In genomic region chr13:30766957-30767603, GRCh38 we compare ENCODE assay signal across 14 cellular contexts. TPM values are rescaled to one million over a fixed set of nuclear protein-coding genes. Genes with fewer than 3 reads are reported as not detected.
DNase-seq lines count a peak whose midpoint lies in the region; ATAC-seq and TF ChIP-seq lines count a peak whose summit lies in the region.
"Had no signal": no experiment of that assay in that cellular context is flagged by ENCODE, and none has a peak within 500 bp of the region (broad histone marks: within the 10 kb centered on the region; RNA-seq: fewer than 3 reads in every experiment).

No MANE protein-coding gene starts in this region.

- 84% methylated on average over 5 of the region's 5 CpGs for WGBS in smooth muscle cell (ENCODE audit: low lambda C conversion rate)
- WGBS in aorta, 2 donors, result 70 to 91% methylated on average over 5 of the region's 5 CpGs

- no peak overlapping the region for H2AFZ ChIP-seq in smooth muscle cell (ENCODE audit: low read depth)

- peak; percentile 75 for ATAC-seq in HG03442 (IDR thresholded peaks at IDR 0.05; ENCODE audit: unreplicated experiment)
- ATAC-seq in aorta (ENCODE audit: low FRiP score), result no peak

- peak; percentile 8 for DNase-seq in stimulated activated CD4-positive, alpha-beta T cell treated with anti-CD3 and anti-CD28 coated beads, Interleukin-4, amount 100 ng/mL, for 24 hours
- DNase-seq in stimulated activated CD4-positive, alpha-beta T cell treated with anti-CD3 and anti-CD28 coated beads, Interleukin-4, amount 100 ng/mL, for 4 hours, result no peak
- DNase-seq in astrocyte of the cerebellum (ENCODE audit: low read depth) (peak; percentile 36), NCI-H748 (lab: John Stamatoyannopoulos, UW; ENCODE audit: unreplicated experiment) (no peak), smooth muscle cell (lab: John Stamatoyannopoulos, UW; ENCODE audit: unreplicated experiment) (no peak), aorta (no peak), NCI-H1105 treated with DMSO at 0.1 percent for 48 hours (lab: John Stamatoyannopoulos, UW) (no peak)
- DNase-seq: AML-193; foreskin fibroblast; mesenchymal stem cell; SHP77 treated with DMSO at 0.1 percent for 48 hours; stimulated activated naive CD4-positive, alpha-beta T cell treated with Interleukin-2 at 50 U/mL for 16 hours had no signal

- H3K4me3 ChIP-seq in astrocyte of the cerebellum (ENCODE audit: low read depth, low read length) (no peak overlapping the region), smooth muscle cell (no peak overlapping the region), aorta (ENCODE audit: low read length in 2 of 2) (no peak overlapping the region)
- H3K4me3 ChIP-seq: skin epidermis had no signal

- H3K79me2 ChIP-seq in smooth muscle cell (ENCODE audit: low read depth), result no peaks in the 10 kb centered on the region

- intact Hi-C loops in aorta (cut with DNase I), result no loop called here

- no peak overlapping the region for H3K27ac ChIP-seq in smooth muscle cell (ENCODE audit: low read depth)
- H3K27ac ChIP-seq in aorta (ENCODE audit: low read depth in 1 of 2, low read length in 2 of 2), result no peak overlapping the region
- H3K27ac ChIP-seq: skin epidermis had no signal

- TF ChIP-seq CTCF in astrocyte of the cerebellum (IDR thresholded peaks at IDR 0.05; ENCODE audit: low read depth, low read length, missing control alignments) (no peak), smooth muscle cell (IDR thresholded peaks at IDR 0.05; ENCODE audit: borderline replicate concordance, insufficient read depth, poor library complexity, severe bottlenecking) (no peak)

- H3K9ac ChIP-seq in smooth muscle cell (ENCODE audit: low read depth), result no peak overlapping the region

- H3K4me2 ChIP-seq in smooth muscle cell, result no peak overlapping the region

- no peaks in the 10 kb centered on the region for H3K36me3 ChIP-seq in smooth muscle cell (ENCODE audit: low read depth)
- no peaks in the 10 kb centered on the region for H3K36me3 ChIP-seq in aorta (ENCODE audit: control insufficient read depth in 1 of 2, insufficient read depth in 2 of 2, low read length in 1 of 2)

- H3K27me3 ChIP-seq in smooth muscle cell (ENCODE audit: low read depth) (no peaks in the 10 kb centered on the region), aorta (ENCODE audit: control insufficient read depth in 1 of 2, insufficient read depth in 2 of 2, low read length in 1 of 2) (no peaks in the 10 kb centered on the region)

- H3F3A ChIP-seq in smooth muscle cell (ENCODE audit: low read depth), result peaks cover 7% of the 10 kb centered on the region

- in situ Hi-C loops in astrocyte of the cerebellum (cut with HindIII; ENCODE audit: low sequenced_read_pairs), result no loop called here

- H4K20me1 ChIP-seq in smooth muscle cell (ENCODE audit: low read depth), result no peaks in the 10 kb centered on the region

- H3K9me3 ChIP-seq in smooth muscle cell (replicated peaks; ENCODE audit: low read depth) (no peaks in the 10 kb centered on the region), aorta (ENCODE audit: control insufficient read depth, low read length) (no peaks in the 10 kb centered on the region)

- no peaks in the 10 kb centered on the region for H3K4me1 ChIP-seq in smooth muscle cell (ENCODE audit: low read depth)
- no peaks in the 10 kb centered on the region for H3K4me1 ChIP-seq in aorta (ENCODE audit: control insufficient read depth in 1 of 2, insufficient read depth in 2 of 2, low read length in 2 of 2)

RNA-seq across cellular contexts. Expression of gene ALOX5AP, which starts 31.7 kb away (rescaled TPM):
- 2.6 TPM in 1 of 2 replicates, not detected in the other for total RNA-seq in smooth muscle cell
- 0.22 and 0.85 TPM in 2 replicates for polyA plus RNA-seq in smooth muscle cell
- total RNA-seq in aorta, result 10 to 100 TPM; 31.6 to 37.7 TPM
- 10 to 100 TPM in 1 of 2 donors, 1 to 10 TPM in 1; 7.1 to 35.4 TPM for polyA plus RNA-seq in aorta

Comparison
In these comparisons a context has a peak if more than half of its experiments do, and no peak if none do; other contexts are left out.
1. DNase-seq: peak in stimulated activated CD4-positive, alpha-beta T cell treated with anti-CD3 and anti-CD28 coated beads, Interleukin-4, amount 100 ng/mL, for 24 hours (single experiment) and astrocyte of the cerebellum (single experiment); none in stimulated activated CD4-positive, alpha-beta T cell treated with anti-CD3 and anti-CD28 coated beads, Interleukin-4, amount 100 ng/mL, for 4 hours (0 of 2), NCI-H748 (single experiment), smooth muscle cell (single experiment), aorta (0 of 2) and NCI-H1105 treated with DMSO at 0.1 percent for 48 hours (single experiment).